Comparison of ENCODE assay signal across 21 cellular contexts in the genomic region with DNA sequence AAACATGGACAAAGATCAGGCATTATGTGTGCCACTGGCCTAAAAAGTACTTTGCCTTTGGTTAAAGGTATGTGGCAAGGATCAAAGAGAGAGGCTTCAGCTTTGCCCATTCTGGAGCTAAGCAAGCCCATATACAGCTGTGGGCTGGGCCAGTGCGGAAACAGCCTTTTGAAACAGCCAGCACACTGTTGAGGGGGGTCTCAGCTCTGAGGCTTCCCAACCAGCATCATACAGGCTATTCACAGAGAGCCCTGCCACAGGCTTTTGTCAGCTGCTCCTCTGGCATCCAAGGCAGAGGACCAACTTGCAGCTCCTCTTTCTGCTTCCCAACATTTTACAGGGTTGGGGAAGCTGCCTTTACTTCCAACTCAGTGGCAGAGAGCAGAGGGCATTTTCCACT.
"Had no signal": no experiment of that assay in that cellular context is flagged by ENCODE, and none has a peak within 500 bp of the region (broad histone marks: within the 10 kb centered on the region; RNA-seq: fewer than 3 reads in every experiment).

No MANE protein-coding gene starts in this region.

- DNase-seq: left ventricle myocardium inferior; naive B cell; natural killer cell; nephron progenitor cell; nucleus accumbens; pancreas; posterior cingulate gyrus; retina; right cardiac atrium; spleen; stimulated activated CD4-positive, alpha-beta T cell treated with anti-CD3 and anti-CD28 coated beads, Interleukin-4, amount 100 ng/mL, for 24 hours; stimulated activated naive CD4-positive, alpha-beta T cell; tibial artery; uterus had no signal

- H3K36me3 ChIP-seq: left ventricle myocardium inferior, pancreas, prostate gland, spleen, suprapubic skin, thoracic aorta, tibial artery, uterus had no signal

- H3K9me3 ChIP-seq: left ventricle myocardium inferior, pancreas, prostate gland, spleen, suprapubic skin, thoracic aorta, tibial artery, uterus had no signal

- FAIRE-seq: pancreas had no signal

- H3K4me3 ChIP-seq: left ventricle myocardium inferior, lung, pancreas, prostate gland, skin epidermis, spleen, suprapubic skin, thoracic aorta, tibial artery, uterus had no signal

- H3K27me3 ChIP-seq: uterus had no signal

- H3K4me1 ChIP-seq: left ventricle myocardium inferior, pancreas, prostate gland, spleen, suprapubic skin, tibial artery, uterus had no signal

- ATAC-seq: natural killer cell; pancreas; right cardiac atrium; sciatic nerve; stimulated activated effector memory CD8-positive, alpha-beta T cell treated with anti-CD3 and anti-CD28 coated beads, Interleukin-12 subunit alpha, Interleukin-12 subunit beta, amount 100 ng/mL, for 72 hours had no signal

- H3K27ac ChIP-seq: left ventricle myocardium inferior, pancreas, prostate gland, skin epidermis, spleen, suprapubic skin, thoracic aorta, tibial artery, uterus had no signal
